ENCODE assay signal across 1 cellular context in genomic region chr16:80051040-80051439, GRCh38.
TF ChIP-seq lines count a peak whose summit lies in the region.

No MANE protein-coding gene starts in this region.

TF ChIP-seq in GM23338, 12 proteins besides CTCF, POLR2A, EP300 and RAD21:
- TF ChIP-seq ZNF462 (CRISPR knock-in tag; IDR thresholded peaks at IDR 0.05) (no peak), ETS1 (IDR thresholded peaks at IDR 0.05) (no peak), POLR2AphosphoS5 (IDR thresholded peaks at IDR 0.05; ENCODE audit: low read depth) (no peak), JUNB (IDR thresholded peaks at IDR 0.05; ENCODE audit: unreplicated experiment) (no peak), EZH2 (IDR thresholded peaks at IDR 0.05; ENCODE audit: low read depth, unreplicated experiment) (no peak), STAT1 (IDR thresholded peaks at IDR 0.05; ENCODE audit: unreplicated experiment) (no peak), ZNF114 (CRISPR knock-in tag; IDR thresholded peaks at IDR 0.05) (no peak), CREB1 (CRISPR knock-in tag; IDR thresholded peaks at IDR 0.05; ENCODE audit: low read depth) (no peak), NANOG (IDR thresholded peaks at IDR 0.05; ENCODE audit: borderline replicate concordance) (no peak), ZNF331 (CRISPR knock-in tag; IDR thresholded peaks at IDR 0.05; ENCODE audit: low read depth) (no peak), REST (IDR thresholded peaks at IDR 0.05; ENCODE audit: unreplicated experiment) (no peak), EZH2phosphoT487 (IDR thresholded peaks at IDR 0.05; ENCODE audit: unreplicated experiment) (no peak)
